In genomic region chr7:106065560-106066500, GRCh38 we compare ENCODE assay signal across 9 cellular contexts. TPM values are rescaled to one million over a fixed set of nuclear protein-coding genes. Genes with fewer than 3 reads are reported as not detected.
DNase-seq lines count a peak whose midpoint lies in the region; ATAC-seq and TF ChIP-seq lines count a peak whose summit lies in the region.
"Had no signal": no experiment of that assay in that cellular context is flagged by ENCODE, and none has a peak within 500 bp of the region (broad histone marks: within the 10 kb centered on the region; RNA-seq: fewer than 3 reads in every experiment).

No MANE protein-coding gene starts in this region.

- H3K9me2 ChIP-seq in DOHH2 (replicated peaks; ENCODE audit: control insufficient read depth, low read length), result no peaks in the 10 kb centered on the region

- H4K20me1 ChIP-seq in DOHH2 (ENCODE audit: control insufficient read depth, insufficient read depth, low read depth, low read length), result no peaks in the 10 kb centered on the region

- peak overlapping the region; percentile 93 for H3K4me2 ChIP-seq in DOHH2 (ENCODE audit: low read length)

- peak overlapping the region; percentile 97 for H3K27ac ChIP-seq in DOHH2 (ENCODE audit: low read depth, low read length)
- H3K27ac ChIP-seq in adrenal gland, result peak overlapping the region; percentile 82 to 93 (median 89)
- H3K27ac ChIP-seq in right atrium auricular region, result peak overlapping the region; percentile 79 to 89

- ATAC-seq in HG03095 (IDR thresholded peaks at IDR 0.05; ENCODE audit: unreplicated experiment), result no peak
- ATAC-seq: activated naive CD4-positive, alpha-beta T cell treated with anti-CD3 and anti-CD28 coated beads, Interleukin-2, amount 50 U/mL, for 72 hours had no signal

- no peak for TF ChIP-seq POLR2A in adrenal gland (IDR thresholded peaks at IDR 0.05)

- DNase-seq in adrenal gland (peak in 6 of 7 donors; percentile 40 to 70 (median 56)), right atrium auricular region (ENCODE audit: low spot score) (no peak), retinal pigment epithelial cell (ENCODE audit: low read depth) (no peak), AG08395 (ENCODE audit: low spot score) (no peak), NCI-H1694 (lab: John Stamatoyannopoulos, UW) (no peak), NCI-H748 treated with DMSO at 0.1 percent for 48 hours (lab: John Stamatoyannopoulos, UW) (no peak)

- peaks cover 31% of the 10 kb centered on the region for H3K36me3 ChIP-seq in DOHH2 (ENCODE audit: control insufficient read depth, low read length)
- H3K36me3 ChIP-seq in adrenal gland (replicated peaks in 1 of 2), result no peaks in the 10 kb centered on the region
- H3K36me3 ChIP-seq in right atrium auricular region, result no peaks in the 10 kb centered on the region

- intact Hi-C loops in adrenal gland (cut with DNase I), result loop anchor here in 1 of 2 donors (5.0 kb wide), 1 partner anchor 46 kb away; the partner anchor contains the start of gene SYPL1

- no peak for TF ChIP-seq CTCF in DOHH2 (IDR thresholded peaks at IDR 0.05; ENCODE audit: low read depth, low read length, poor library complexity, severe bottlenecking)
- no peak for TF ChIP-seq CTCF in adrenal gland (IDR thresholded peaks at IDR 0.05)
- no peak for TF ChIP-seq CTCF in right atrium auricular region (IDR thresholded peaks at IDR 0.05)
- TF ChIP-seq CTCF in retinal pigment epithelial cell (conservative IDR thresholded peaks at IDR 0.05; ENCODE audit: low read depth, low read length), result no peak

- no peak overlapping the region for H3K4me3 ChIP-seq in DOHH2 (ENCODE audit: low read length)
- H3K4me3 ChIP-seq in adrenal gland, result peak overlapping the region in 2 of 4 donors; percentile 9 to 43
- H3K4me3 ChIP-seq in right atrium auricular region, result peak overlapping the region; percentile 8 to 37
- H3K4me3 ChIP-seq in retinal pigment epithelial cell (ENCODE audit: low read length), result peak overlapping the region; percentile 32

- H3K9me3 ChIP-seq in DOHH2 (ENCODE audit: control insufficient read depth, insufficient read depth, low read length), result peaks cover 11% of the 10 kb centered on the region
- no peaks in the 10 kb centered on the region for H3K9me3 ChIP-seq in adrenal gland (replicated peaks in 1 of 3)
- H3K9me3 ChIP-seq in right atrium auricular region, result no peaks in the 10 kb centered on the region

- peaks cover 100% of the 10 kb centered on the region for H3K4me1 ChIP-seq in DOHH2 (ENCODE audit: control insufficient read depth, low read length)
- peaks cover 22 to 23% of the 10 kb centered on the region in 2 donors for H3K4me1 ChIP-seq in adrenal gland (replicated peaks in 1 of 2)
- peaks cover 0 to 45% of the 10 kb centered on the region in 2 donors for H3K4me1 ChIP-seq in right atrium auricular region

- H3K27me3 ChIP-seq in DOHH2 (ENCODE audit: control insufficient read depth, low read length) (no peaks in the 10 kb centered on the region), adrenal gland (no peaks in the 10 kb centered on the region), right atrium auricular region (no peaks in the 10 kb centered on the region)

- peaks cover 20% of the 10 kb centered on the region for H3K79me2 ChIP-seq in DOHH2 (ENCODE audit: control insufficient read depth, low read length)

- H3F3A ChIP-seq in DOHH2 (ENCODE audit: control insufficient read depth, insufficient read depth), result peaks cover 81% of the 10 kb centered on the region

- 37 to 42% (median 41%) methylated on average over 17 to 26 of the region's 26 CpGs for WGBS in adrenal gland, 4 donors

RNA-seq across cellular contexts. Expression of gene SYPL1, which starts 46.3 kb away (rescaled TPM):
- 100 to 1,000 TPM in 3 of 8 donors, 10 to 100 TPM in 5; 58.3 to 107 (median 94.3) TPM for total RNA-seq in adrenal gland
- polyA plus RNA-seq in adrenal gland, result 10 to 100 TPM; 25.0 to 90.3 (median 31.6) TPM
- 10 to 100 TPM; 68.5 to 89.1 TPM for total RNA-seq in right atrium auricular region

Comparison
In these comparisons a context has a peak if more than half of its experiments do, and no peak if none do; other contexts are left out.
1. DNase-seq: peak in adrenal gland (6 of 7); none in right atrium auricular region (single experiment), retinal pigment epithelial cell (single experiment), AG08395 (single experiment), NCI-H1694 (single experiment) and NCI-H748 treated with DMSO at 0.1 percent for 48 hours (single experiment).
2. Peak in every context shown above with its lines, with median percentiles within 50 percentile points of each other: H3K27ac ChIP-seq.